24 cellular contexts compared by ENCODE assay signal in genomic region chr9:92598382-92598781, GRCh38.
A peak's percentile ranks its signal among the peaks of the same experiment; 100 is the strongest.
DNase-seq lines count a peak whose midpoint lies in the region; ATAC-seq, FAIRE-seq and TF ChIP-seq lines count a peak whose summit lies in the region.
"Had no signal": no experiment of that assay in that cellular context is flagged by ENCODE, and none has a peak within 500 bp of the region (broad histone marks: within the 10 kb centered on the region; RNA-seq: fewer than 3 reads in every experiment).

No MANE protein-coding gene starts in this region.

- WGBS in HepG2 (ENCODE audit: low lambda C conversion rate): 47% methylated on average over 2 of the region's 2 CpGs
- 88 to 92% methylated on average over 2 of the region's 2 CpGs for WGBS in sigmoid colon, 2 donors

- ATAC-seq in Right ventricle myocardium inferior (peak; percentile 55), HepG2 (peak; percentile 88), PC-3 (no peak)
- ATAC-seq: GM12878, mucosa of descending colon had no signal

- H3K27ac ChIP-seq in HepG2 (ENCODE audit: extremely low read length, insufficient read depth, low read length) (peak overlapping the region; percentile 45), sigmoid colon (peak overlapping the region in 3 of 4 donors; percentile 20 to 78 (median 22)), vagina (peak overlapping the region; percentile 79), PC-3 (ENCODE audit: low read length) (no peak overlapping the region)
- H3K27ac ChIP-seq: 22Rv1, SK-N-MC, spleen, thyroid gland had no signal

- H3K79me2 ChIP-seq in HepG2 (ENCODE audit: insufficient read depth, low read length) (no peaks in the 10 kb centered on the region), PC-3 (ENCODE audit: low read length) (no peaks in the 10 kb centered on the region)

- H2AFZ ChIP-seq in HepG2 (ENCODE audit: low read length): no peak overlapping the region
- no peak overlapping the region for H2AFZ ChIP-seq in PC-3 (ENCODE audit: low read length)

- H3K36me3 Mint-ChIP-seq in activated CD4-positive, alpha-beta T cell treated with anti-CD3 and anti-CD28 coated beads, Interleukin-2, amount 10 ng/mL, durations not matched to agents 24 days and 14 days (ENCODE audit: low read depth): no peaks in the 10 kb centered on the region

- BruUV-seq in HepG2 (replicated peaks; lab: Mats Ljungman, UMichigan): no TSS peak
- no TSS peak for BruUV-seq in PC-3 (replicated peaks; lab: Mats Ljungman, UMichigan)

- H3K9me3 ChIP-seq in HepG2 (ENCODE audit: low read length) (no peaks in the 10 kb centered on the region), sigmoid colon (no peaks in the 10 kb centered on the region), vagina (no peaks in the 10 kb centered on the region), PC-3 (ENCODE audit: low read length) (no peaks in the 10 kb centered on the region), MG63 (no peaks in the 10 kb centered on the region)
- H3K9me3 ChIP-seq: mucosa of descending colon, thyroid gland had no signal

- H3K4me1 Mint-ChIP-seq in activated CD4-positive, alpha-beta T cell treated with anti-CD3 and anti-CD28 coated beads, Interleukin-2, amount 10 ng/mL, durations not matched to agents 24 days and 14 days: no peaks in the 10 kb centered on the region
- H3K4me1 Mint-ChIP-seq: activated CD4-positive, alpha-beta T cell treated with anti-CD3 and anti-CD28 coated beads, Interleukin-2, amount 10 ng/mL, durations not matched to agents 7 days and 5 days; stimulated activated memory B cell treated with anti-CD40 and anti-IgM and Interleukin-4, amounts not matched to agents 10 μg/mL and 1 μg/mL and 100 μg/mL, for 72 hours had no signal

- H4K20me1 ChIP-seq in HepG2 (ENCODE audit: insufficient read depth, low read length) (no peaks in the 10 kb centered on the region), PC-3 (ENCODE audit: low read length) (no peaks in the 10 kb centered on the region)

- in situ Hi-C loops in HepG2 (cut with HindIII; ENCODE audit: extremely low pct_ligation_motif_present, low pct_unique_long_range_greater_than_20kb): no loop called here

- H3K36me3 ChIP-seq in HepG2 (replicated peaks in 1 of 2; ENCODE audit: control insufficient read depth in 1 of 2, insufficient read depth in 2 of 2, low read length in 2 of 2) (no peaks in the 10 kb centered on the region), sigmoid colon (no peaks in the 10 kb centered on the region), vagina (no peaks in the 10 kb centered on the region), PC-3 (ENCODE audit: low read depth, low read length) (no peaks in the 10 kb centered on the region), MG63 (no peaks in the 10 kb centered on the region)
- H3K36me3 ChIP-seq: spleen, thyroid gland had no signal

- no peak for TF ChIP-seq EP300 in HepG2 (IDR thresholded peaks at IDR 0.05; ENCODE audit: low read depth in 2 of 2, low read length in 2 of 2)
- no peak for TF ChIP-seq EP300 in HepG2 (CRISPR knock-in tag; IDR thresholded peaks at IDR 0.05; ENCODE audit: borderline replicate concordance)
- no peak for TF ChIP-seq EP300 in sigmoid colon (IDR thresholded peaks at IDR 0.05)

- CTCF ChIA-PET in HepG2 (lab: Yijun Ruan, JAX; ENCODE audit: low intra/inter-chr PET ratio, low total read pairs) (no interaction called here), PC-3 (lab: Charles Lee) (no interaction called here)

- FAIRE-seq in HepG2 (lab: Jason Lieb, UNC): no peak
- FAIRE-seq: GM12878, H54, HTR-8/SVneo had no signal

- no peak overlapping the region for H3K9ac ChIP-seq in HepG2 (ENCODE audit: insufficient read depth, low read depth, low read length)
- H3K9ac ChIP-seq in PC-3 (ENCODE audit: low read length): no peak overlapping the region

- no peak for TF ChIP-seq POLR2A in HepG2 (IDR thresholded peaks at IDR 0.05; ENCODE audit: insufficient read depth in 1 of 2, low read depth in 2 of 2, low read length in 2 of 2)
- no peak for TF ChIP-seq POLR2A in sigmoid colon (IDR thresholded peaks at IDR 0.05)
- no peak for TF ChIP-seq POLR2A in vagina (IDR thresholded peaks at IDR 0.05)

- H3K27me3 ChIP-seq in HepG2 (ENCODE audit: control insufficient read depth in 1 of 2, insufficient read depth in 2 of 2, low read length in 2 of 2) (no peaks in the 10 kb centered on the region), sigmoid colon (no peaks in the 10 kb centered on the region), vagina (no peaks in the 10 kb centered on the region), PC-3 (ENCODE audit: low read length) (no peaks in the 10 kb centered on the region), MG63 (no peaks in the 10 kb centered on the region)
- H3K27me3 ChIP-seq: spleen, thyroid gland had no signal

- H3K9me3 Mint-ChIP-seq in activated CD4-positive, alpha-beta T cell treated with anti-CD3 and anti-CD28 coated beads, Interleukin-2, amount 10 ng/mL, durations not matched to agents 24 days and 14 days: peaks cover under 1% of the 10 kb centered on the region

- TF ChIP-seq CTCF in HepG2 (CRISPR knock-in tag; IDR thresholded peaks at IDR 0.05): no peak
- TF ChIP-seq CTCF in sigmoid colon (IDR thresholded peaks at IDR 0.05): no peak
- TF ChIP-seq CTCF in vagina (IDR thresholded peaks at IDR 0.05): no peak
- no peak for TF ChIP-seq CTCF in PC-3 (conservative IDR thresholded peaks at IDR 0.05; ENCODE audit: low read depth, low read length)

- H3K4me2 ChIP-seq in HepG2 (ENCODE audit: low read depth, low read length) (peak overlapping the region; percentile 7; the same call in 1 of the 2 replicates), PC-3 (ENCODE audit: low read length) (no peak overlapping the region)

- POLR2A ChIA-PET in HepG2 (lab: Yijun Ruan, JAX) (interaction anchor here (0.9 kb wide), 1 partner anchor 18 kb away, joined by 3 read pairs; no protein-coding TSS in a partner anchor), PC-3 (lab: Charles Lee; ENCODE audit: unreplicated experiment) (no interaction called here)

- no peak for DNase-seq in Right ventricle myocardium inferior (ENCODE audit: missing footprints)
- DNase-seq in cardiac septum (ENCODE audit: low spot score): no peak
- no peak for DNase-seq in HepG2 (ENCODE audit: low spot score)
- DNase-seq in sigmoid colon: no peak
- no peak for DNase-seq in vagina (ENCODE audit: extremely low spot score in 2 of 2)
- no peak for DNase-seq in PC-3
- DNase-seq in MG63: no peak
- DNase-seq in activated CD4-positive, alpha-beta T cell treated with anti-CD3 and anti-CD28 coated beads, Interleukin-2, amount 10 ng/mL, durations not matched to agents 24 days and 14 days: no peak
- DNase-seq: activated CD4-positive, alpha-beta T cell treated with anti-CD3 and anti-CD28 coated beads, Interleukin-2, amount 10 ng/mL, durations not matched to agents 7 days and 5 days; activated naive CD4-positive, alpha-beta T cell treated with anti-CD3 and anti-CD28 coated beads, Interleukin-2, amount 50 U/mL, for 16 hours; mucosa of descending colon; NCI-H146; NCI-H526; nephron progenitor cell; spleen; stimulated activated CD4-positive, alpha-beta T cell treated with anti-CD3 and anti-CD28 coated beads, Interleukin-4, amount 100 ng/mL, for 1 hour; thyroid gland had no signal

- intact Hi-C loops in Right ventricle myocardium inferior (cut with DNase I): no loop called here
- intact Hi-C loops in cardiac septum (cut with DNase I): no loop called here
- intact Hi-C loops in HepG2 (cut with micrococcal nuclease; ENCODE audit: unreplicated experiment): no loop called here
- intact Hi-C loops in sigmoid colon (cut with DNase I): no loop called here
- intact Hi-C loops in vagina (cut with DNase I): no loop called here
- intact Hi-C loops in PC-3 (cut with micrococcal nuclease): no loop called here
- intact Hi-C loops in activated CD4-positive, alpha-beta T cell treated with anti-CD3 and anti-CD28 coated beads, Interleukin-2, amount 10 ng/mL, durations not matched to agents 24 days and 14 days (cut with micrococcal nuclease): no loop called here

- no peaks in the 10 kb centered on the region for H3K9me2 ChIP-seq in PC-3 (replicated peaks; ENCODE audit: low read length)

- H3K27me3 Mint-ChIP-seq in activated CD4-positive, alpha-beta T cell treated with anti-CD3 and anti-CD28 coated beads, Interleukin-2, amount 10 ng/mL, durations not matched to agents 24 days and 14 days: no peaks in the 10 kb centered on the region
- H3K27me3 Mint-ChIP-seq: activated CD4-positive, alpha-beta T cell treated with anti-CD3 and anti-CD28 coated beads, Interleukin-2, amount 10 ng/mL, durations not matched to agents 7 days and 5 days; stimulated activated memory B cell treated with anti-CD40 and anti-IgM and Interleukin-4, amounts not matched to agents 10 μg/mL and 1 μg/mL and 100 μg/mL, for 72 hours had no signal

- H3K4me3 ChIP-seq in HepG2 (replicated peaks in 1 of 3; ENCODE audit: insufficient read depth in 1 of 3, low read depth in 2 of 3, low read length in 3 of 3) (no peak overlapping the region), sigmoid colon (no peak overlapping the region), vagina (no peak overlapping the region), PC-3 (ENCODE audit: low read length) (no peak overlapping the region), MG63 (no peak overlapping the region)
- H3K4me3 ChIP-seq: GM12878, mucosa of descending colon, SK-N-MC, spleen, thyroid gland had no signal

- TF ChIP-seq RAD21 in HepG2 (CRISPR knock-in tag; IDR thresholded peaks at IDR 0.05): no peak

- H3K4me1 ChIP-seq in HepG2 (ENCODE audit: insufficient read depth, low read length): peaks cover 54% of the 10 kb centered on the region
- peaks cover 0 to 43% (median 25%) of the 10 kb centered on the region in 4 donors for H3K4me1 ChIP-seq in sigmoid colon
- peaks cover 56% of the 10 kb centered on the region for H3K4me1 ChIP-seq in vagina
- H3K4me1 ChIP-seq in PC-3 (ENCODE audit: insufficient read depth, low read length): no peaks in the 10 kb centered on the region
- H3K4me1 ChIP-seq: spleen, thyroid gland had no signal

- no peaks in the 10 kb centered on the region for H3F3A ChIP-seq in PC-3 (ENCODE audit: low read length, unreplicated experiment)

- H3K4me3 Mint-ChIP-seq in activated CD4-positive, alpha-beta T cell treated with anti-CD3 and anti-CD28 coated beads, Interleukin-2, amount 10 ng/mL, durations not matched to agents 24 days and 14 days: no peak overlapping the region
- H3K4me3 Mint-ChIP-seq: activated CD4-positive, alpha-beta T cell treated with anti-CD3 and anti-CD28 coated beads, Interleukin-2, amount 10 ng/mL, durations not matched to agents 7 days and 5 days; nephron progenitor cell; stimulated activated memory B cell treated with anti-CD40 and anti-IgM and Interleukin-4, amounts not matched to agents 10 μg/mL and 1 μg/mL and 100 μg/mL, for 72 hours; T-helper 1 cell treated with Interleukin-12 subunit alpha and Interleukin-12 subunit beta and Interleukin-4 antibody, amounts not matched to agents 30 μg/mL and 1 μg/mL, for 36 hours had no signal

- no peak overlapping the region for H3K27ac Mint-ChIP-seq in activated CD4-positive, alpha-beta T cell treated with anti-CD3 and anti-CD28 coated beads, Interleukin-2, amount 10 ng/mL, durations not matched to agents 24 days and 14 days
- H3K27ac Mint-ChIP-seq: activated CD4-positive, alpha-beta T cell treated with anti-CD3 and anti-CD28 coated beads, Interleukin-2, amount 10 ng/mL, durations not matched to agents 7 days and 5 days; nephron progenitor cell; stimulated activated memory B cell treated with anti-CD40 and anti-IgM and Interleukin-4, amounts not matched to agents 10 μg/mL and 1 μg/mL and 100 μg/mL, for 72 hours; T-helper 1 cell treated with Interleukin-12 subunit alpha and Interleukin-12 subunit beta and Interleukin-4 antibody, amounts not matched to agents 30 μg/mL and 1 μg/mL, for 36 hours had no signal

TF ChIP-seq in HepG2, 621 proteins besides CTCF, POLR2A, EP300 and RAD21 (continues in another document):
- no peak for TF ChIP-seq SP4 (CRISPR knock-in tag; IDR thresholded peaks at IDR 0.05)
